In genomic region chr1:97252925-97253324, GRCh38 we compare ENCODE assay signal across 27 cellular contexts.
"Had no signal": no experiment of that assay in that cellular context is flagged by ENCODE, and none has a peak within 500 bp of the region (broad histone marks: within the 10 kb centered on the region; RNA-seq: fewer than 3 reads in every experiment).

No MANE protein-coding gene starts in this region.

- H3K9me3 ChIP-seq: MG63, SJCRH30 had no signal

- FAIRE-seq: RCC 7860 had no signal

- H3K36me3 ChIP-seq: MG63, SJCRH30 had no signal

- H2AFZ ChIP-seq: PC-9 had no signal

- H3K27ac ChIP-seq: PC-9, RWPE1, SJCRH30, SK-N-MC had no signal

- H3K4me3 ChIP-seq: MG63, PC-9, SJCRH30, SK-N-MC had no signal

- DNase-seq: Kasumi-1, MG63, NCI-H1048, NCI-H1092 treated with DMSO at 0.1 percent for 48 hours, NCI-H1105 treated with DMSO at 0.1 percent for 48 hours, NCI-H1417, NCI-H1436, NCI-H146, NCI-H1694 treated with DMSO at 0.1 percent for 48 hours, NCI-H187 treated with DMSO at 0.1 percent for 48 hours, NCI-H2029, NCI-H2171 treated with DMSO at 0.1 percent for 48 hours, NCI-H2227 treated with DMSO at 0.1 percent for 48 hours, NCI-H345, NCI-H446, NCI-H510A treated with DMSO at 0.1 percent for 48 hours, NCI-H524 treated with DMSO at 0.1 percent for 48 hours, NCI-H526 treated with DMSO at 0.1 percent for 48 hours, NCI-H774, PC-9, SHP77, SIG-M5, SJCRH30, T-cell had no signal

- H3K4me2 ChIP-seq: PC-9 had no signal

- H3K4me1 ChIP-seq: SJCRH30 had no signal

- H3K27me3 ChIP-seq: MG63, SJCRH30 had no signal
